In genomic region chr18:62714671-62715438, GRCh38 we compare ENCODE assay signal across 1 cellular context.
A peak's percentile ranks its signal among the peaks of the same experiment; 100 is the strongest.
TF ChIP-seq lines count a peak whose summit lies in the region.

No MANE protein-coding gene starts in this region.

TF ChIP-seq in K562, 482 proteins besides CTCF, POLR2A, EP300 and RAD21 (continued from another document):
- 0 out of 4 replicates have a peak, but pooled peaks of 1 of the 2 experiments have one; percentile 41 for TF ChIP-seq BCLAF1 (IDR thresholded peaks at IDR 0.05; ENCODE audit: borderline replicate concordance in 1 of 2, control insufficient read depth in 1 of 2, low read depth in 2 of 2, low read length in 1 of 2)
- peak; percentile 12; the same call in 1 of the 2 replicates for TF ChIP-seq SOX6 (IDR thresholded peaks at IDR 0.05)
- no peak for TF ChIP-seq THRB (CRISPR knock-in tag; conservative IDR thresholded peaks at IDR 0.05)
- no peak for TF ChIP-seq ZBTB8A (IDR thresholded peaks at IDR 0.05; ENCODE audit: partially characterized antibody)
- peak; percentile 29; the same call in 1 of the 2 replicates for TF ChIP-seq ZFX (CRISPR knock-in tag; IDR thresholded peaks at IDR 0.05)
- TF ChIP-seq NR2C1 (IDR thresholded peaks at IDR 0.05): peak; percentile 95
- TF ChIP-seq NR2C1 (tag; IDR thresholded peaks at IDR 0.05): peak; percentile 97
- 0 out of 2 replicates have a peak, but pooled peaks have one; percentile 7 for TF ChIP-seq KLF13 (tag; IDR thresholded peaks at IDR 0.05; ENCODE audit: borderline replicate concordance, low read depth)
- peak; percentile 85; the same call in 1 of the 2 replicates for TF ChIP-seq FOXJ2 (tag; IDR thresholded peaks at IDR 0.05)
- peak; percentile 54 to 88 for TF ChIP-seq E2F6 (IDR thresholded peaks at IDR 0.05; ENCODE audit: borderline replicate concordance in 1 of 2, extremely low read depth in 1 of 2, insufficient read depth in 1 of 2, insufficient read length in 1 of 2, low read depth in 1 of 2, low read length in 1 of 2, poor library complexity in 1 of 2, severe bottlenecking in 1 of 2)
